1 cellular context compared by ENCODE assay signal in the genomic region with DNA sequence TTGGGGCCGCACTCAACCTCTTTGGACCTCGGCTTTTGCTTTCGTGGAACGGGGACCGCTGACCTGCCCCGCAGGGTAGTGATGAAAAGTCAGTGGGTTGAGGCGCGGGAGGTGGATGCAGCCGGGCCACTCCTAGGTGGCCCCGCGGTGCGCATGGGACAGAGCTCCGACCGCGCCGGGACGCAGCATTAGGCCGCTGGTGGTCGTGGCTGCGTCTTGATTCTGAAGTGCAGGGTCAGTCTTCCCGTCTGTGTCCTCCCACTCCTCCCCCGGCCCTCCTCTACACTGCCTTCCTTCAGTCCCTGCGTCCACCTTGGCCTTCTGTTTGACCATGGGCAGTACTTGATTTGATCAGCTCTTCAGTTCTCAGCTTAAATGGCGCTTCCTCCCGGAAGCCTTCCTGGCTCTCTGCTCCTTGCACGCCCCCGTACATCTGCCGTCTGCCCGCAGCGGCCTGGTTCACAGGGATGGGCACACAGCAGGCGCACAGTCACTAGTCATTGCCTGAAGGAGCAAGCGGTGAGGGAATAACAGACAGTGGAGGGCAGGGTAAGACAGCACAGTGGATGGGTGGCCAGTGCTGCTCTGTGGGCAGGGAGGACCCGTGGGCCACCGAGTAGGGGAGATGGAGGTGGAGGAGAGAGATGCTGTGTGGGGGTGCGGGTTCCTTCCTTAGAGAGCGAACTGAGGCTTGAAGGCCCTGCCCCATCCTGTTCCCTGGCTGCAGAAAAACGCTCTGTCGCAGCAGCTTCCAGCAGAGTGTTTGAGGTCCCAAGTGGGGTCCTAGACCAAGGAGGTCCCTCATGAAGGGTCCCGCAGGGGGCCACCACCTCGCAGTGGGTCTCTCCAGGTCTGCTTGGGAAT.
TF ChIP-seq lines count a peak whose summit lies in the region.

No MANE protein-coding gene starts in this region.

TF ChIP-seq in K562, 482 proteins besides CTCF, POLR2A, EP300 and RAD21 (continued from another document and continues in another):
- TF ChIP-seq, protein P1, sequence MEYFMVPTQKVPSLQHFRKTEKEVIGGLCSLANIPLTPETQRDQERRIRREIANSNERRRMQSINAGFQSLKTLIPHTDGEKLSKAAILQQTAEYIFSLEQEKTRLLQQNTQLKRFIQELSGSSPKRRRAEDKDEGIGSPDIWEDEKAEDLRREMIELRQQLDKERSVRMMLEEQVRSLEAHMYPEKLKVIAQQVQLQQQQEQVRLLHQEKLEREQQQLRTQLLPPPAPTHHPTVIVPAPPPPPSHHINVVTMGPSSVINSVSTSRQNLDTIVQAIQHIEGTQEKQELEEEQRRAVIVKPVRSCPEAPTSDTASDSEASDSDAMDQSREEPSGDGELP (CRISPR knock-in tag; IDR thresholded peaks at IDR 0.05; ENCODE audit: borderline replicate concordance) = peak; percentile 61; the same call in 1 of the 2 replicates
- TF ChIP-seq, protein P2, sequence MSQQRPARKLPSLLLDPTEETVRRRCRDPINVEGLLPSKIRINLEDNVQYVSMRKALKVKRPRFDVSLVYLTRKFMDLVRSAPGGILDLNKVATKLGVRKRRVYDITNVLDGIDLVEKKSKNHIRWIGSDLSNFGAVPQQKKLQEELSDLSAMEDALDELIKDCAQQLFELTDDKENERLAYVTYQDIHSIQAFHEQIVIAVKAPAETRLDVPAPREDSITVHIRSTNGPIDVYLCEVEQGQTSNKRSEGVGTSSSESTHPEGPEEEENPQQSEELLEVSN (IDR thresholded peaks at IDR 0.05; ENCODE audit: borderline replicate concordance in 1 of 2, extremely low read depth in 1 of 2, insufficient read depth in 1 of 2, insufficient read length in 1 of 2, low read depth in 1 of 2, low read length in 1 of 2, poor library complexity in 1 of 2, severe bottlenecking in 1 of 2) = peak in 1 of 2 experiments; percentile 14
- TF ChIP-seq, protein P3, sequence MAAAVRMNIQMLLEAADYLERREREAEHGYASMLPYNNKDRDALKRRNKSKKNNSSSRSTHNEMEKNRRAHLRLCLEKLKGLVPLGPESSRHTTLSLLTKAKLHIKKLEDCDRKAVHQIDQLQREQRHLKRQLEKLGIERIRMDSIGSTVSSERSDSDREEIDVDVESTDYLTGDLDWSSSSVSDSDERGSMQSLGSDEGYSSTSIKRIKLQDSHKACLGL (CRISPR knock-in tag; IDR thresholded peaks at IDR 0.05; ENCODE audit: borderline replicate concordance, poor library complexity, severe bottlenecking) = no peak
- TF ChIP-seq TAL1 (IDR thresholded peaks at IDR 0.05) (no peak), KDM1A (IDR thresholded peaks at IDR 0.05) (peak; percentile 55 to 81; a peak in 3 of 4 replicates), ATF1 (CRISPR knock-in tag; IDR thresholded peaks at IDR 0.05) (no peak), ATF1 (tag; IDR thresholded peaks at IDR 0.05) (peak; percentile 24; the same call in 1 of the 2 replicates), RBM15 (IDR thresholded peaks at IDR 0.05; ENCODE audit: insufficient read depth, low read length) (no peak), ZNF282 (CRISPR knock-in tag; IDR thresholded peaks at IDR 0.05) (0 out of 2 replicates have a peak, but pooled peaks have one; percentile 44), SMARCA5 (IDR thresholded peaks at IDR 0.05) (peak; percentile 95), FOXA3 (CRISPR knock-in tag; conservative IDR thresholded peaks at IDR 0.05 in 1 of 2, IDR thresholded peaks at IDR 0.05 in 1 of 2) (peak in 1 of 2 experiments; percentile 68; a peak in 2 of 4 replicates), ZNF77 (CRISPR knock-in tag; IDR thresholded peaks at IDR 0.05) (no peak), HNRNPLL (IDR thresholded peaks at IDR 0.05; ENCODE audit: low read depth, low read length, poor library complexity, severe bottlenecking) (no peak), MTA3 (IDR thresholded peaks at IDR 0.05; ENCODE audit: borderline replicate concordance) (0 out of 2 replicates have a peak, but pooled peaks have one; percentile 35), TARDBP (IDR thresholded peaks at IDR 0.05) (peak; percentile 25; the same call in 1 of the 2 replicates), ZNF12 (CRISPR knock-in tag; IDR thresholded peaks at IDR 0.05) (peak; percentile 57; the same call in 1 of the 2 replicates), SMAD4 (CRISPR knock-in tag; conservative IDR thresholded peaks at IDR 0.05) (peak; percentile 21; the same call in 1 of the 2 replicates), KAT7 (CRISPR knock-in tag; IDR thresholded peaks at IDR 0.05; ENCODE audit: borderline replicate concordance) (peak; percentile 63; the same call in 1 of the 2 replicates), TEAD4 (IDR thresholded peaks at IDR 0.05; ENCODE audit: low read length) (no peak), TEAD4 (CRISPR knock-in tag; IDR thresholded peaks at IDR 0.05; ENCODE audit: borderline replicate concordance) (no peak), ZNF589 (CRISPR knock-in tag; IDR thresholded peaks at IDR 0.05; ENCODE audit: low read depth) (no peak), SRSF9 (IDR thresholded peaks at IDR 0.05; ENCODE audit: borderline replicate concordance, low read depth, low read length) (no peak)
- TF ChIP-seq, protein P4, sequence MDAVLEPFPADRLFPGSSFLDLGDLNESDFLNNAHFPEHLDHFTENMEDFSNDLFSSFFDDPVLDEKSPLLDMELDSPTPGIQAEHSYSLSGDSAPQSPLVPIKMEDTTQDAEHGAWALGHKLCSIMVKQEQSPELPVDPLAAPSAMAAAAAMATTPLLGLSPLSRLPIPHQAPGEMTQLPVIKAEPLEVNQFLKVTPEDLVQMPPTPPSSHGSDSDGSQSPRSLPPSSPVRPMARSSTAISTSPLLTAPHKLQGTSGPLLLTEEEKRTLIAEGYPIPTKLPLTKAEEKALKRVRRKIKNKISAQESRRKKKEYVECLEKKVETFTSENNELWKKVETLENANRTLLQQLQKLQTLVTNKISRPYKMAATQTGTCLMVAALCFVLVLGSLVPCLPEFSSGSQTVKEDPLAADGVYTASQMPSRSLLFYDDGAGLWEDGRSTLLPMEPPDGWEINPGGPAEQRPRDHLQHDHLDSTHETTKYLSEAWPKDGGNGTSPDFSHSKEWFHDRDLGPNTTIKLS (IDR thresholded peaks at IDR 0.05; ENCODE audit: borderline replicate concordance, low read depth) = 0 out of 2 replicates have a peak, but pooled peaks have one; percentile 37
- TF ChIP-seq, protein P5, sequence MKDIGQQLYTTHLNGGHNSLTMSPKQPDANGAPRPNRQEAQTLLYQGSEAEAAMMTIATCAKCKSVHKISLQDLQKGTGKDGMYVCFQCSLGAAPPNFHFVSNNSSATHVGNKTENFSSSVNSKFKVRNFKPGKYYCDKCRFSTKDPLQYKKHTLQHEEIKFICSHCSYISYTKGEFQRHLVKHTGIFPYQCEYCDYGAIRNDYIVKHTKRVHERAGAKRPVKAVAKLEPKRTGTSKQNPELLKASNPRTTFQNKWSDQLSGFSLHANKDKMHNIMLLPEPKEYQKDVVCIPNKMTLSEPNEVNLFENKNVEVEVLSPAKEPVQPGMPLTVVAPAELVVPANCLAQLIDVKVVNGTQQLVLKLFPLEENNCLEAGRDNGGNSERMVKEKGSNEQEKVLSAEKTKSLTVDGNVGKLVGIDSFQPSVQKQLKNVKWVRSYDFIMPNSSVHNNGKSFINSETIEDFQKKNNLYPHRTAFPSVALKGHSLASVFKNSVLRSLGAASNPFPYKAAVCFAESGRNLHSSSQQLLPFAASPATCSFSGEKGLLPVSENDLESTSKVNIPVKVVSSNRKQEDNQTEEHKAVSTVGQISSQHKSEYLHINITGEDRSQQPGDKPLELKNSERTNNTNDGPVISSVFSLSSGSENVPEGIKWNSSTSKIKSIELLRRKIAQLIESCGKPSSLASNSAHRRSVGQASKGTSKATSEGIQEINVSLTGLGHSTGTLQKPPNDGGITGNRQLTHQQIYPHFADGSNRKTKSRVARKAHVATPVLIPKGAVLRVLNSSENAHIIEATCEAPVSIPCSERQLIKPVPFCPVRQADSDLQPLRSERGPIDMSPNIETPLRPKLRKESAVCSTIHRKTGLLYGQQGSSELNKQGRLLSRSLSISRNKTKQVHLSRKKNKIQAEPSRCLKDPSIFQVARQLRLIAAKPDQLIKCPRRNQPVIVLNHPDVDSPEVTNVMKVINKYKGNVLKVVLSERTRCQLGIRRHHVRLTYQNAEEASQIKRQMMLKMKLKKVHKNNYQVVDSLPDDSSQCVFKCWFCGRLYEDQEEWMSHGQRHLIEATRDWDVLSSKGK (CRISPR knock-in tag; IDR thresholded peaks at IDR 0.05) = no peak
- TF ChIP-seq, protein P6, sequence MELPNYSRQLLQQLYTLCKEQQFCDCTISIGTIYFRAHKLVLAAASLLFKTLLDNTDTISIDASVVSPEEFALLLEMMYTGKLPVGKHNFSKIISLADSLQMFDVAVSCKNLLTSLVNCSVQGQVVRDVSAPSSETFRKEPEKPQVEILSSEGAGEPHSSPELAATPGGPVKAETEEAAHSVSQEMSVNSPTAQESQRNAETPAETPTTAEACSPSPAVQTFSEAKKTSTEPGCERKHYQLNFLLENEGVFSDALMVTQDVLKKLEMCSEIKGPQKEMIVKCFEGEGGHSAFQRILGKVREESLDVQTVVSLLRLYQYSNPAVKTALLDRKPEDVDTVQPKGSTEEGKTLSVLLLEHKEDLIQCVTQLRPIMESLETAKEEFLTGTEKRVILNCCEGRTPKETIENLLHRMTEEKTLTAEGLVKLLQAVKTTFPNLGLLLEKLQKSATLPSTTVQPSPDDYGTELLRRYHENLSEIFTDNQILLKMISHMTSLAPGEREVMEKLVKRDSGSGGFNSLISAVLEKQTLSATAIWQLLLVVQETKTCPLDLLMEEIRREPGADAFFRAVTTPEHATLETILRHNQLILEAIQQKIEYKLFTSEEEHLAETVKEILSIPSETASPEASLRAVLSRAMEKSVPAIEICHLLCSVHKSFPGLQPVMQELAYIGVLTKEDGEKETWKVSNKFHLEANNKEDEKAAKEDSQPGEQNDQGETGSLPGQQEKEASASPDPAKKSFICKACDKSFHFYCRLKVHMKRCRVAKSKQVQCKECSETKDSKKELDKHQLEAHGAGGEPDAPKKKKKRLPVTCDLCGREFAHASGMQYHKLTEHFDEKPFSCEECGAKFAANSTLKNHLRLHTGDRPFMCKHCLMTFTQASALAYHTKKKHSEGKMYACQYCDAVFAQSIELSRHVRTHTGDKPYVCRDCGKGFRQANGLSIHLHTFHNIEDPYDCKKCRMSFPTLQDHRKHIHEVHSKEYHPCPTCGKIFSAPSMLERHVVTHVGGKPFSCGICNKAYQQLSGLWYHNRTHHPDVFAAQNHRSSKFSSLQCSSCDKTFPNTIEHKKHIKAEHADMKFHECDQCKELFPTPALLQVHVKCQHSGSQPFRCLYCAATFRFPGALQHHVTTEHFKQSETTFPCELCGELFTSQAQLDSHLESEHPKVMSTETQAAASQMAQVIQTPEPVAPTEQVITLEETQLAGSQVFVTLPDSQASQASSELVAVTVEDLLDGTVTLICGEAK (IDR thresholded peaks at IDR 0.05) = peak; percentile 59; the same call in 1 of the 2 replicates
- TF ChIP-seq, protein P6 (CRISPR knock-in tag; IDR thresholded peaks at IDR 0.05) = 0 out of 2 replicates have a peak, but pooled peaks have one; percentile 16
- TF ChIP-seq, protein P7, sequence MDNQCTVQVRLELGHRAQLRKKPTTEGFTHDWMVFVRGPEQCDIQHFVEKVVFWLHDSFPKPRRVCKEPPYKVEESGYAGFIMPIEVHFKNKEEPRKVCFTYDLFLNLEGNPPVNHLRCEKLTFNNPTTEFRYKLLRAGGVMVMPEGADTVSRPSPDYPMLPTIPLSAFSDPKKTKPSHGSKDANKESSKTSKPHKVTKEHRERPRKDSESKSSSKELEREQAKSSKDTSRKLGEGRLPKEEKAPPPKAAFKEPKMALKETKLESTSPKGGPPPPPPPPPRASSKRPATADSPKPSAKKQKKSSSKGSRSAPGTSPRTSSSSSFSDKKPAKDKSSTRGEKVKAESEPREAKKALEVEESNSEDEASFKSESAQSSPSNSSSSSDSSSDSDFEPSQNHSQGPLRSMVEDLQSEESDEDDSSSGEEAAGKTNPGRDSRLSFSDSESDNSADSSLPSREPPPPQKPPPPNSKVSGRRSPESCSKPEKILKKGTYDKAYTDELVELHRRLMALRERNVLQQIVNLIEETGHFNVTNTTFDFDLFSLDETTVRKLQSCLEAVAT (IDR thresholded peaks at IDR 0.05) = 0 out of 4 replicates have a peak, but pooled peaks of 1 of the 2 experiments have one; percentile 29
- TF ChIP-seq, protein P8, sequence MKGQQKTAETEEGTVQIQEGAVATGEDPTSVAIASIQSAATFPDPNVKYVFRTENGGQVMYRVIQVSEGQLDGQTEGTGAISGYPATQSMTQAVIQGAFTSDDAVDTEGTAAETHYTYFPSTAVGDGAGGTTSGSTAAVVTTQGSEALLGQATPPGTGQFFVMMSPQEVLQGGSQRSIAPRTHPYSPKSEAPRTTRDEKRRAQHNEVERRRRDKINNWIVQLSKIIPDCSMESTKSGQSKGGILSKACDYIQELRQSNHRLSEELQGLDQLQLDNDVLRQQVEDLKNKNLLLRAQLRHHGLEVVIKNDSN (CRISPR knock-in tag; IDR thresholded peaks at IDR 0.05) = peak; percentile 32; the same call in 1 of the 2 replicates
- TF ChIP-seq, protein P9, sequence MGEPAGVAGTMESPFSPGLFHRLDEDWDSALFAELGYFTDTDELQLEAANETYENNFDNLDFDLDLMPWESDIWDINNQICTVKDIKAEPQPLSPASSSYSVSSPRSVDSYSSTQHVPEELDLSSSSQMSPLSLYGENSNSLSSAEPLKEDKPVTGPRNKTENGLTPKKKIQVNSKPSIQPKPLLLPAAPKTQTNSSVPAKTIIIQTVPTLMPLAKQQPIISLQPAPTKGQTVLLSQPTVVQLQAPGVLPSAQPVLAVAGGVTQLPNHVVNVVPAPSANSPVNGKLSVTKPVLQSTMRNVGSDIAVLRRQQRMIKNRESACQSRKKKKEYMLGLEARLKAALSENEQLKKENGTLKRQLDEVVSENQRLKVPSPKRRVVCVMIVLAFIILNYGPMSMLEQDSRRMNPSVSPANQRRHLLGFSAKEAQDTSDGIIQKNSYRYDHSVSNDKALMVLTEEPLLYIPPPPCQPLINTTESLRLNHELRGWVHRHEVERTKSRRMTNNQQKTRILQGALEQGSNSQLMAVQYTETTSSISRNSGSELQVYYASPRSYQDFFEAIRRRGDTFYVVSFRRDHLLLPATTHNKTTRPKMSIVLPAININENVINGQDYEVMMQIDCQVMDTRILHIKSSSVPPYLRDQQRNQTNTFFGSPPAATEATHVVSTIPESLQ (CRISPR knock-in tag; IDR thresholded peaks at IDR 0.05) = no peak
